Comparison of ENCODE assay signal across 20 cellular contexts in the genomic region with DNA sequence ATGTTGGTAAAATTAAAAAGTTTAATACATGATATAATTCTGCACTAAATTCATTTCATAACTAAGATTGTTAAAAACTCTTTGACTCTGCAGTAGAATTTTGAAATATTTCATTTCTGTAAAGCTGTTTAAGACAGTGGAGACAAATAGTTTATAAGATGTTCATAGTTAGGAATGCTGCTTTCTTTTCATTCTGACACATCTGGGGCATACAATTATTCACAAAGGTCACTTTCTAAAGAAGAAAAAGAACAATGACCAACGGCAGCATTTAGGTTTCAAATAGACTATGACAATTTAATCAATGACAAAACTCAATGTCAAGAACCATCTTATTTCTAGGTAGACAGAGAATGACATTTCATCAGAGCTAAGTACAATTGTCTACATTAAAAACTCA.
DNase-seq lines count a peak whose midpoint lies in the region; TF ChIP-seq lines count a peak whose summit lies in the region.
"Had no signal": no experiment of that assay in that cellular context is flagged by ENCODE, and none has a peak within 500 bp of the region (broad histone marks: within the 10 kb centered on the region; RNA-seq: fewer than 3 reads in every experiment).

No MANE protein-coding gene starts in this region.

- no peak overlapping the region for H3K9ac ChIP-seq in adipocyte (ENCODE audit: low read length)

- H3K9me3 ChIP-seq in adipocyte (ENCODE audit: control insufficient read depth, low read length) = no peaks in the 10 kb centered on the region

- peaks cover 14% of the 10 kb centered on the region for H3K4me1 ChIP-seq in adipocyte (ENCODE audit: control insufficient read depth, insufficient read depth, low read length)

- no peaks in the 10 kb centered on the region for H3K27me3 Mint-ChIP-seq in HFFc6 (ENCODE audit: insufficient read depth)
- H3K27me3 Mint-ChIP-seq: activated CD4-positive, alpha-beta T cell treated with anti-CD3 and anti-CD28 coated beads for 36 hours; activated naive CD4-positive, alpha-beta T cell treated with anti-CD3 and anti-CD28 coated beads, Interleukin-2, amount 50 U/mL, for 24 hours; brain; naive B cell had no signal

- H3K36me3 Mint-ChIP-seq in HFFc6 (ENCODE audit: low read depth) = no peaks in the 10 kb centered on the region
- H3K36me3 Mint-ChIP-seq: activated naive CD4-positive, alpha-beta T cell treated with anti-CD3 and anti-CD28 coated beads, Interleukin-2, amount 50 U/mL, for 24 hours; brain; naive B cell had no signal

- no peaks in the 10 kb centered on the region for H3K27me3 ChIP-seq in adipocyte (replicated peaks; ENCODE audit: control insufficient read depth, insufficient read depth, low read length)

- peaks cover 38% of the 10 kb centered on the region for H3K4me1 Mint-ChIP-seq in HFFc6 (ENCODE audit: low read depth)
- H3K4me1 Mint-ChIP-seq: activated CD4-positive, alpha-beta T cell treated with anti-CD3 and anti-CD28 coated beads for 36 hours; activated naive CD4-positive, alpha-beta T cell treated with anti-CD3 and anti-CD28 coated beads, Interleukin-2, amount 50 U/mL, for 24 hours; brain; naive B cell had no signal

- no peak for TF ChIP-seq CTCF in HFFc6 (IDR thresholded peaks at IDR 0.05)
- TF ChIP-seq CTCF in fibroblast of pulmonary artery (IDR thresholded peaks at IDR 0.05; ENCODE audit: low read length, missing control alignments) = no peak
- TF ChIP-seq CTCF in GM10266 (IDR thresholded peaks at IDR 0.05; ENCODE audit: control insufficient read depth, insufficient read depth, low read depth, missing control alignments) = no peak

- peak; percentile 45 for DNase-seq in HFFc6
- DNase-seq in adipocyte (ENCODE audit: low read depth) = peak; percentile 43
- peak; percentile 42 for DNase-seq in fibroblast of pulmonary artery (ENCODE audit: low read depth)
- peak; percentile 23 for DNase-seq in stromal cell of bone marrow (ENCODE audit: low read depth)
- DNase-seq in GM10266 (ENCODE audit: extremely low spot score) = no peak
- no peak for DNase-seq in NCI-H1930 (lab: John Stamatoyannopoulos, UW)
- DNase-seq in NCI-H524 treated with DMSO at 0.1 percent for 48 hours (lab: John Stamatoyannopoulos, UW) = no peak
- DNase-seq: activated CD4-positive, alpha-beta T cell treated with anti-CD3 and anti-CD28 coated beads for 36 hours; activated T-cell treated with anti-CD3 and anti-CD28 coated beads, Interleukin-2, amount 50 U/mL, for 72 hours; COR-L47; cortex of kidney; GOT3; kidney; naive B cell; NCI-H2107; NCI-H526; occipital lobe; stimulated activated CD8-positive, alpha-beta memory T cell treated with anti-CD3 and anti-CD28 coated beads, Interleukin-4, amount 100 ng/mL, for 48 hours had no signal

- peak overlapping the region; percentile 22; the same call in 1 of the 2 replicates for H3K27ac Mint-ChIP-seq in HFFc6
- H3K27ac Mint-ChIP-seq: activated CD4-positive, alpha-beta T cell treated with anti-CD3 and anti-CD28 coated beads for 36 hours; activated naive CD4-positive, alpha-beta T cell treated with anti-CD3 and anti-CD28 coated beads, Interleukin-2, amount 50 U/mL, for 24 hours; activated T-cell treated with anti-CD3 and anti-CD28 coated beads, Interleukin-2, amount 50 U/mL, for 72 hours; brain; naive B cell had no signal

- no peaks in the 10 kb centered on the region for H3K9me3 Mint-ChIP-seq in HFFc6

- peak overlapping the region; percentile 7; the same call in 1 of the 2 replicates for H3K4me3 Mint-ChIP-seq in HFFc6
- H3K4me3 Mint-ChIP-seq: activated CD4-positive, alpha-beta T cell treated with anti-CD3 and anti-CD28 coated beads for 36 hours; activated naive CD4-positive, alpha-beta T cell treated with anti-CD3 and anti-CD28 coated beads, Interleukin-2, amount 50 U/mL, for 24 hours; activated T-cell treated with anti-CD3 and anti-CD28 coated beads, Interleukin-2, amount 50 U/mL, for 72 hours; brain; naive B cell had no signal

- H3K4me3 ChIP-seq in adipocyte (ENCODE audit: low read length) (peak overlapping the region; percentile 37), fibroblast of pulmonary artery (replicated peaks; ENCODE audit: low read depth, low read length) (no peak overlapping the region)

- no peaks in the 10 kb centered on the region for H3K36me3 ChIP-seq in adipocyte (ENCODE audit: control insufficient read depth, insufficient read depth, low read length, severe bottlenecking)

Comparison
In these comparisons a context has a peak if more than half of its experiments do, and no peak if none do; other contexts are left out.
1. DNase-seq: peak in HFFc6 (single experiment), adipocyte (single experiment), fibroblast of pulmonary artery (single experiment) and stromal cell of bone marrow (single experiment); none in GM10266 (single experiment), NCI-H1930 (0 of 2) and NCI-H524 treated with DMSO at 0.1 percent for 48 hours (single experiment).